In the genomic region with DNA sequence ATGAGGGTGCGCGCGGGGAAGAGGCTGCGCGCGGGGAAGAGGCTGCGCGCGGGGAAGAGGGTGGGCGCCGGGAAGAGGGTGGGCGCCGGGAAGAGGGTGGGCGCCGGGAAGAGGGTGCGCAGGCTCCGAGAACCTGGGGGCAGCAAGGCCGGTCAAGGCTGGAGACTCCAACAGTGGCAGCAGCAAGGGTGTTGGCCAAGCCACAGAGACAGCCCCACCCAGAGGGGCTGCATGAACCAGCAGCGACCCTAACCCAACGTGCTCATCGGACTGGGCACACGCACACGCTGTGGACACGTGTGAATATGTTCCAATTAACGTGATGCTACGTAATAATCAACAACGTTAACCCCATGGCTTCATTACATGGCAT, we compare ENCODE assay signal across 26 cellular contexts.
"Had no signal": no experiment of that assay in that cellular context is flagged by ENCODE, and none has a peak within 500 bp of the region (broad histone marks: within the 10 kb centered on the region; RNA-seq: fewer than 3 reads in every experiment).

No MANE protein-coding gene starts in this region.

- H3K4me3 ChIP-seq: coronary artery, dorsolateral prefrontal cortex had no signal

- DNase-seq: activated CD4-positive, alpha-beta memory T cell treated with anti-CD3 and anti-CD28 coated beads for 36 hours; activated CD4-positive, alpha-beta T cell treated with anti-CD3 and anti-CD28 coated beads for 36 hours; activated CD4-positive, alpha-beta T cell treated with anti-CD3 and anti-CD28 coated beads, Interleukin-2, amount 10 ng/mL, durations not matched to agents 24 days and 14 days; activated CD4-positive, CD25-positive, alpha-beta regulatory T cell; activated CD4-positive, CD25-positive, alpha-beta regulatory T cell treated with anti-CD3 and anti-CD28 coated beads, Interleukin-2, amount 50 U/mL, for 72 hours; activated CD8-positive, alpha-beta memory T cell treated with anti-CD3 and anti-CD28 coated beads, Interleukin-2, amount 10 ng/mL, durations not matched to agents 7 days and 5 days; activated CD8-positive, alpha-beta memory T cell treated with anti-CD3 and anti-CD28 coated beads, Interleukin-2, amount 50 U/mL, for 4 hours; activated CD8-positive, alpha-beta T cell treated with anti-CD3 and anti-CD28 coated beads, Interleukin-2, amount 10 ng/mL, durations not matched to agents 7 days and 5 days; activated gamma-delta T cell treated with Interleukin-2 at 50 U/mL for 16 hours; activated naive CD4-positive, alpha-beta T cell treated with anti-CD3 and anti-CD28 coated beads, Interleukin-2, amount 50 U/mL, for 16 hours; activated naive CD4-positive, alpha-beta T cell treated with Interleukin-2 at 50 U/mL for 16 hours; activated T-cell treated with anti-CD3 and anti-CD28 coated beads, Interleukin-2, amount 50 U/mL, for 1 hour; activated T-cell treated with anti-CD3 and anti-CD28 coated beads, Interleukin-2, amount 50 U/mL, for 48 hours; amniotic stem cell; anterior cingulate cortex; brain microvascular endothelial cell; dorsolateral prefrontal cortex; effector memory CD4-positive, alpha-beta T cell; endodermal cell; foreskin fibroblast; T-helper 2 cell had no signal

- FAIRE-seq: astrocyte, bronchial epithelial cell, frontal cortex had no signal

- H3K27ac ChIP-seq: brain microvascular endothelial cell, coronary artery had no signal

- H3K27me3 ChIP-seq: brain microvascular endothelial cell, dorsolateral prefrontal cortex had no signal

- H3K36me3 ChIP-seq: brain microvascular endothelial cell had no signal

- ATAC-seq: activated CD4-positive, alpha-beta T cell treated with anti-CD3 and anti-CD28 coated beads for 36 hours; activated CD8-positive, alpha-beta memory T cell treated with anti-CD3 and anti-CD28 coated beads, Interleukin-2, amount 10 ng/mL, durations not matched to agents 7 days and 5 days; activated CD8-positive, alpha-beta T cell treated with anti-CD3 and anti-CD28 coated beads, Interleukin-2, amount 10 ng/mL, durations not matched to agents 7 days and 5 days; esophagus mucosa had no signal
